10 cellular contexts compared by ENCODE assay signal in the genomic region with DNA sequence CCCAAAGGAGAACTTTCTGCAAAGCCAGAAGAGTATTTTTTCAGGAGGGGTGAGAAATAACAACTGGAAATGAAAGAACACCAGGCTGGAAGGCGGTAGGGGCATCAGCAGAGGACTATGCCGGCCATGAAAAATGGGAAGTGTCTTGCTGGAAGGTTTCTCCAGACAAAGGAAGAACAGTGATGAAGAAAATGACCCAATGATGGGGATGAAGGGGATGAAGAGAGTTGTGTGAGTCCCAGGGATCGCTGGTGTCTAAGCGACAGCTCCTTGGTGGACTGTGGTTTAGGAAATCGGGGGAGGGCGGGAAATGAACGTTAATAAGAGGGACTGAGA. TPM values are rescaled to one million over a fixed set of nuclear protein-coding genes. Genes with fewer than 3 reads are reported as not detected.
DNase-seq lines count a peak whose midpoint lies in the region; TF ChIP-seq lines count a peak whose summit lies in the region.
"Had no signal": no experiment of that assay in that cellular context is flagged by ENCODE, and none has a peak within 500 bp of the region (broad histone marks: within the 10 kb centered on the region; RNA-seq: fewer than 3 reads in every experiment).

No MANE protein-coding gene starts in this region.

- peaks cover 56% of the 10 kb centered on the region for H3K27me3 Mint-ChIP-seq in type B pancreatic cell

- TF ChIP-seq CTCF in cardiac muscle cell (IDR thresholded peaks at IDR 0.05; ENCODE audit: low read depth, low read length) (no peak), ascending aorta (IDR thresholded peaks at IDR 0.05) (no peak), type B pancreatic cell (conservative IDR thresholded peaks at IDR 0.05) (no peak)

- H3K9ac ChIP-seq in mesenchymal stem cell (ENCODE audit: low read length) = no peak overlapping the region

- in situ Hi-C loops in ACHN (cut with HindIII; ENCODE audit: low pct_ligation_motif_present, low pct_unique_long_range_greater_than_20kb, low sequenced_read_pairs) = no loop called here

- H2AK5ac ChIP-seq in mesenchymal stem cell (ENCODE audit: low read length, severe bottlenecking) = no peak overlapping the region

- peak overlapping the region; percentile 88 for H3K4me2 ChIP-seq in mesenchymal stem cell (ENCODE audit: low read length, poor library complexity, severe bottlenecking)

- H4K91ac ChIP-seq in mesenchymal stem cell (ENCODE audit: low read length) = no peak overlapping the region

- H3K4ac ChIP-seq in mesenchymal stem cell (ENCODE audit: low read depth in 1 of 2, low read length in 2 of 2) = no peak overlapping the region

- WGBS in mesenchymal stem cell = 1% methylated on average over 7 of the region's 7 CpGs

- no peak overlapping the region for H4K8ac ChIP-seq in mesenchymal stem cell (ENCODE audit: low read length)

- H3K27ac Mint-ChIP-seq in type B pancreatic cell = no peak overlapping the region

- peak overlapping the region; percentile 85 for H3K4me3 Mint-ChIP-seq in type B pancreatic cell

- no peak overlapping the region for H2BK5ac ChIP-seq in mesenchymal stem cell (ENCODE audit: low read depth, low read length, poor library complexity, severe bottlenecking)

- H2AFZ ChIP-seq in mesenchymal stem cell (ENCODE audit: low read depth, low read length) = no peak overlapping the region

- H3K36me3 ChIP-seq in cardiac muscle cell (no peaks in the 10 kb centered on the region), ascending aorta (no peaks in the 10 kb centered on the region), mesenchymal stem cell (ENCODE audit: control insufficient read depth in 1 of 2, insufficient read depth in 2 of 2, low read depth in 1 of 2, low read length in 2 of 2) (no peaks in the 10 kb centered on the region)

- DNase-seq in cardiac muscle cell (ENCODE audit: low read depth in 1 of 2, low spot score in 1 of 2) (no peak), cardiac septum (ENCODE audit: low spot score) (no peak), ascending aorta (ENCODE audit: low spot score in 2 of 2) (no peak), mesenchymal stem cell (no peak), type B pancreatic cell (ENCODE audit: extremely low spot score, unreplicated experiment) (no peak), DMS 273 treated with DMSO at 0.1 percent for 48 hours (lab: John Stamatoyannopoulos, UW) (no peak), ACHN (no peak)
- no peak for DNase-seq in stimulated activated naive CD4-positive, alpha-beta T cell (lab: John Stamatoyannopoulos, UW)
- DNase-seq: GOT3 had no signal

- intact Hi-C loops in cardiac septum (cut with DNase I) (no loop called here), ascending aorta (cut with DNase I) (no loop called here)

- H3K18ac ChIP-seq in mesenchymal stem cell (ENCODE audit: low read depth in 1 of 2, low read length in 2 of 2) = no peak overlapping the region

- H3K27ac ChIP-seq in cardiac muscle cell (no peak overlapping the region), ascending aorta (no peak overlapping the region), mesenchymal stem cell (ENCODE audit: low read length, poor library complexity, severe bottlenecking) (no peak overlapping the region)

- H2BK120ac ChIP-seq in mesenchymal stem cell (ENCODE audit: low read depth, low read length) = no peak overlapping the region

- no peak overlapping the region for H2BK15ac ChIP-seq in mesenchymal stem cell (ENCODE audit: low read depth, poor library complexity, severe bottlenecking)

- H3K23ac ChIP-seq in mesenchymal stem cell (ENCODE audit: low read length in 2 of 2) = no peak overlapping the region

- H3K4me3 ChIP-seq in cardiac muscle cell (peak overlapping the region; percentile 24), ascending aorta (peak overlapping the region; percentile 51 to 57), mesenchymal stem cell (ENCODE audit: insufficient read depth in 1 of 2, low read depth in 1 of 2, low read length in 2 of 2) (peak overlapping the region in 1 of 2 experiments; percentile 72)

- H3K36me3 Mint-ChIP-seq in type B pancreatic cell = no peaks in the 10 kb centered on the region

- no peak overlapping the region for H2BK12ac ChIP-seq in mesenchymal stem cell (ENCODE audit: low read length in 2 of 2)

- H3K14ac ChIP-seq in mesenchymal stem cell (ENCODE audit: low read length in 2 of 2) = no peak overlapping the region

- H3K9me3 Mint-ChIP-seq in type B pancreatic cell = no peaks in the 10 kb centered on the region

- H3K27me3 ChIP-seq in cardiac muscle cell (peaks cover 47% of the 10 kb centered on the region), ascending aorta (no peaks in the 10 kb centered on the region), mesenchymal stem cell (ENCODE audit: control insufficient read depth in 1 of 2, insufficient read depth in 1 of 2, low read length in 2 of 2) (peaks cover 51 to 55% of the 10 kb centered on the region in 2 experiments)

- H3K4me1 ChIP-seq in cardiac muscle cell (ENCODE audit: low read depth) = peaks cover 2% of the 10 kb centered on the region
- peaks cover 6 to 15% of the 10 kb centered on the region in 2 donors for H3K4me1 ChIP-seq in ascending aorta
- peaks cover 9% of the 10 kb centered on the region for H3K4me1 ChIP-seq in mesenchymal stem cell (ENCODE audit: control insufficient read depth, insufficient read depth, low read depth, low read length)

- H3K4me1 Mint-ChIP-seq in type B pancreatic cell (ENCODE audit: unreplicated experiment) = peaks cover 17% of the 10 kb centered on the region

- H3K9me3 ChIP-seq in cardiac muscle cell (ENCODE audit: low read depth) = no peaks in the 10 kb centered on the region
- H3K9me3 ChIP-seq in ascending aorta = no peaks in the 10 kb centered on the region
- H3K9me3 ChIP-seq in mesenchymal stem cell (ENCODE audit: control insufficient read depth, low read length) = no peaks in the 10 kb centered on the region

- no peaks in the 10 kb centered on the region for H3K79me1 ChIP-seq in mesenchymal stem cell (replicated peaks; ENCODE audit: low read length, poor library complexity, severe bottlenecking)

RNA-seq across cellular contexts. Expression of a gene that starts 0.6 kb away (rescaled TPM):
- total RNA-seq in cardiac muscle cell (0.03 TPM in 1 of 2 replicates, not detected in the other), cardiac septum (not detected), ascending aorta (not detected), type B pancreatic cell (ENCODE audit: low replicate concordance) (2.8 and 3.5 TPM in 2 replicates)
- not detected in 2 replicates for polyA plus RNA-seq in cardiac muscle cell
- polyA plus RNA-seq in mesenchymal stem cell (2013, experiment 1 of 2) = 1.9 TPM
- polyA plus RNA-seq in mesenchymal stem cell (2013, experiment 2 of 2) = 1.7 TPM
- total RNA-seq: lower leg skin had no signal

RNA-seq across cellular contexts. Expression of a gene that starts 14.4 kb away (rescaled TPM):
- total RNA-seq in cardiac muscle cell = 23.8 and 35.3 TPM in 2 replicates
- 38.6 and 56.4 TPM in 2 replicates for polyA plus RNA-seq in cardiac muscle cell
- 163 TPM for total RNA-seq in cardiac septum
- total RNA-seq in ascending aorta = 34.9 TPM
- 89.1 TPM for polyA plus RNA-seq in mesenchymal stem cell (2013, experiment 1 of 2)
- polyA plus RNA-seq in mesenchymal stem cell (2013, experiment 2 of 2) = 88.4 TPM
- total RNA-seq in type B pancreatic cell (ENCODE audit: low replicate concordance) = 74.5 and 99.7 TPM in 2 replicates
